Comparison of ENCODE assay signal across 8 cellular contexts in genomic region chr6:12289655-12290489, GRCh38. TPM values are rescaled to one million over a fixed set of nuclear protein-coding genes. Genes with fewer than 3 reads are reported as not detected.
A peak's percentile ranks its signal among the peaks of the same experiment; 100 is the strongest.
DNase-seq lines count a peak whose midpoint lies in the region; ATAC-seq, FAIRE-seq and TF ChIP-seq lines count a peak whose summit lies in the region.

Gene EDN1 (plus strand): TSS chr6:12290361. CDS start chr6:12290630, 269 bp downstream.

- peak within 1 kb of the TSS; percentile 73 for H3K4me3 ChIP-seq in SK-N-MC
- H3K4me3 ChIP-seq in adipocyte (ENCODE audit: low read length), result peak within 1 kb of the TSS; percentile 87
- peak within 1 kb of the TSS; percentile 68 for H3K4me3 ChIP-seq in left ventricle myocardium inferior

- TF ChIP-seq CTCF in left ventricle myocardium inferior (IDR thresholded peaks at IDR 0.05; ENCODE audit: borderline replicate concordance), result peak; percentile 70

- intact Hi-C loops in left ventricle myocardium inferior (cut with micrococcal nuclease), result loop anchor here (5.0 kb wide), 1 partner anchor 312 kb away; no protein-coding TSS in a partner anchor
- intact Hi-C loops in posterior vena cava (cut with DNase I), result loop anchor here in 1 of 2 donors (10.0 kb wide), 1 partner anchor 315 kb away; no protein-coding TSS in a partner anchor

- no peak for FAIRE-seq in HTR-8/SVneo (lab: Jason Lieb, UNC)

- peaks cover 31% of the 10 kb centered on the region for H3K4me1 ChIP-seq in adipocyte (ENCODE audit: control insufficient read depth, insufficient read depth, low read length)
- H3K4me1 ChIP-seq in left ventricle myocardium inferior, result peaks cover 27% of the 10 kb centered on the region

- no peak within 1 kb of the TSS for H3K9ac ChIP-seq in SK-N-MC (ENCODE audit: insufficient read length)
- peak within 1 kb of the TSS; percentile 88 for H3K9ac ChIP-seq in adipocyte (ENCODE audit: low read length)

- H3K9me3 ChIP-seq in SK-N-MC (ENCODE audit: low read depth, low read length), result no peaks in the 10 kb centered on the region
- no peaks in the 10 kb centered on the region for H3K9me3 ChIP-seq in adipocyte (ENCODE audit: control insufficient read depth, low read length)
- no peaks in the 10 kb centered on the region for H3K9me3 ChIP-seq in left ventricle myocardium inferior (replicated peaks)

- DNase-seq in DMS79 treated with DMSO at 0.1 percent for 48 hours (lab: John Stamatoyannopoulos, UW), result peak; percentile 40
- DNase-seq in HTR-8/SVneo (ENCODE audit: insufficient read length, low spot score), result peak; percentile 58
- no peak for DNase-seq in SK-N-MC (ENCODE audit: low read depth, low spot score)
- DNase-seq in adipocyte (ENCODE audit: low read depth), result peak; percentile 95
- DNase-seq in left ventricle myocardium inferior, result peak; percentile 67
- DNase-seq in posterior vena cava (ENCODE audit: low spot score), result peak; percentile 92
- no peak for DNase-seq in NCI-H1694 (lab: John Stamatoyannopoulos, UW)

- no peaks in the 10 kb centered on the region for H3K36me3 ChIP-seq in SK-N-MC (ENCODE audit: insufficient read depth, low read length)
- H3K36me3 ChIP-seq in adipocyte (ENCODE audit: control insufficient read depth, insufficient read depth, low read length, severe bottlenecking), result no peaks in the 10 kb centered on the region
- no peaks in the 10 kb centered on the region for H3K36me3 ChIP-seq in left ventricle myocardium inferior

- H3K27ac ChIP-seq in SK-N-MC (no peak within 1 kb of the TSS), left ventricle myocardium inferior (replicated peaks) (peak within 1 kb of the TSS; percentile 66)

- H3K27me3 ChIP-seq in adipocyte (replicated peaks; ENCODE audit: control insufficient read depth, insufficient read depth, low read length) (no peaks in the 10 kb centered on the region), left ventricle myocardium inferior (ENCODE audit: low read depth) (peaks cover 29% of the 10 kb centered on the region)

- ATAC-seq in GM21381 (IDR thresholded peaks at IDR 0.05; ENCODE audit: unreplicated experiment), result peak; percentile 80

RNA-seq across cellular contexts. Expression of gene EDN1, which starts in this region (rescaled TPM):
- total RNA-seq in left ventricle myocardium inferior, result 5.9 TPM
- total RNA-seq in posterior vena cava, result 1 to 10 TPM; 4.0 to 7.2 TPM

Comparison
In these comparisons a context has a peak if more than half of its experiments do, and no peak if none do; other contexts are left out.
1. DNase-seq: peak in DMS79 treated with DMSO at 0.1 percent for 48 hours (single experiment), HTR-8/SVneo (single experiment), adipocyte (single experiment), left ventricle myocardium inferior (single experiment) and posterior vena cava (single experiment); none in SK-N-MC (single experiment) and NCI-H1694 (single experiment).
2. Peak in every context shown above with its lines, with median percentiles within 50 percentile points of each other: H3K4me3 ChIP-seq.